10 cellular contexts compared by ENCODE assay signal in the genomic region with DNA sequence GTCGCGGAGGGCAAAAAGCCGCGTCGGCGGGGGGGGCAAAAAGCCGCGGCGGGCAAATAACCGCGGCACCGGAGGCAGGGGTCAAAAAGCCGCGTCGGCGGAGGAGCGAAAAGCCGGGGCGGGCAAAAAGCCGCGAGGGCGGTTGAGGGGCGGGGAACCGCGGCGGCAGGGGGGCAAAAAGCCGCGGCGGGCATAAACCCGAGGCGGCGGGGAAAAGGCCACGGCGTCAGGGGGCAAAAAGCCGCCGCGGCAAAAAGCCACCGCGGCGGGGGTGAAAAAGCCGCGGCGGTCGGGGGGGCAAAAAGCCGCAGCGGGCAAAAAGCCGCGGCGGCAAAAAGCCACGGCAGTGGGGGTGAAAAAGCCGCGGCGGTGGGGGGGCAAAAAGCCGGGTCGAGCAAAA.
"Had no signal": no experiment of that assay in that cellular context is flagged by ENCODE, and none has a peak within 500 bp of the region (broad histone marks: within the 10 kb centered on the region; RNA-seq: fewer than 3 reads in every experiment).

No MANE protein-coding gene starts in this region.

- H3K27ac ChIP-seq: GM23248 had no signal

- H3K4me3 Mint-ChIP-seq: GM23338, H9 had no signal

- H3K4me2 ChIP-seq: GM23338 had no signal

- H2AFZ ChIP-seq: GM23248, GM23338 had no signal

- H3K4me3 ChIP-seq: GM23248, GM23338, HAP-1 had no signal

- H3K4me1 ChIP-seq: HAP-1 had no signal

- H3K9me3 ChIP-seq: HAP-1 had no signal

- H3K36me3 ChIP-seq: HAP-1 had no signal

- H3K9me3 Mint-ChIP-seq: GM23338, H9 had no signal

- DNase-seq: GM23248, GOT3, H7, H9, HCEC 1CT had no signal

- H3K4me1 Mint-ChIP-seq: GM23338, H9 had no signal

- H3K27ac Mint-ChIP-seq: GM23338, H9 had no signal

- ATAC-seq: GM23338, HCT116 had no signal

- FAIRE-seq: H1, H54 had no signal

- H3K9ac ChIP-seq: GM23248 had no signal
